In the genomic region with DNA sequence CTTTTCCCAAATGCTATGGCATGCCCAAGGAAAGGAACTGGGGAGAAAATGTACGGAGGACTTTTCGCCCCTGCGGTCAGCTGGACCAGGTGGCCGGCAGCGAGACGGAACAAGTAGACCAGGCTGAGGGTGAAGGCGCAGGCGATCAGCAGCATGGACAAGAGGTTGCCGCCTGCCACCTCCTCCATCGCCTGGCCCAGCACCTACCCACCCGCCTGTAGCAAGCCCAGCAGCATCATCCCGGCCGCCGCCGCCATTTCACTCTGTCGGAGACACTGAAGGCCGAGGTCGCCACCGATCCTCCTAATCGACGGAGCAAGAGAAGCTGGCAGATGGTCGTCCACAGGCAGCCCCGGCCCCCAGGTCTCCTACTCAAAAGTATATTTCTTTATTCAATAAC, we compare ENCODE assay signal across 20 cellular contexts.
DNase-seq lines count a peak whose midpoint lies in the region; ATAC-seq, FAIRE-seq and TF ChIP-seq lines count a peak whose summit lies in the region.
"Had no signal": no experiment of that assay in that cellular context is flagged by ENCODE, and none has a peak within 500 bp of the region (broad histone marks: within the 10 kb centered on the region; RNA-seq: fewer than 3 reads in every experiment).

No MANE protein-coding gene starts in this region.

- H3K4me3 Mint-ChIP-seq in chondrocyte (ENCODE audit: unreplicated experiment), result no peak overlapping the region
- H3K4me3 Mint-ChIP-seq: CD4-positive, alpha-beta memory T cell; HFFc6 had no signal

- H3K4me3 ChIP-seq in left ventricle myocardium inferior, result no peak overlapping the region
- H3K4me3 ChIP-seq in kidney (ENCODE audit: low read length in 2 of 2), result no peak overlapping the region
- H3K4me3 ChIP-seq: HAP-1 had no signal

- intact Hi-C loops in left cardiac atrium (cut with DNase I), result no loop called here
- intact Hi-C loops in left ventricle myocardium inferior (cut with micrococcal nuclease), result no loop called here
- intact Hi-C loops in kidney (cut with DNase I), result no loop called here
- intact Hi-C loops in posterior vena cava (cut with DNase I), result no loop called here

- no peak overlapping the region for H3K9ac ChIP-seq in kidney (ENCODE audit: low read length in 2 of 2)

- H3K27ac Mint-ChIP-seq in chondrocyte (ENCODE audit: unreplicated experiment), result no peak overlapping the region
- H3K27ac Mint-ChIP-seq: CD4-positive, alpha-beta memory T cell; HFFc6 had no signal

- no peaks in the 10 kb centered on the region for H3K36me3 ChIP-seq in left ventricle myocardium inferior
- H3K36me3 ChIP-seq in kidney (ENCODE audit: control insufficient read depth in 1 of 2, insufficient read depth in 2 of 2, low read length in 2 of 2), result no peaks in the 10 kb centered on the region
- H3K36me3 ChIP-seq: HAP-1 had no signal

- H3K27me3 Mint-ChIP-seq in chondrocyte (ENCODE audit: low read depth), result no peaks in the 10 kb centered on the region
- H3K27me3 Mint-ChIP-seq: CD4-positive, alpha-beta memory T cell had no signal

- H3K9me3 Mint-ChIP-seq in chondrocyte (ENCODE audit: low read depth), result peaks cover 12% of the 10 kb centered on the region

- H3K9me3 ChIP-seq in left ventricle myocardium inferior (replicated peaks), result peaks cover 25% of the 10 kb centered on the region
- H3K9me3 ChIP-seq in kidney (ENCODE audit: control insufficient read depth in 1 of 2, low read length in 2 of 2), result no peaks in the 10 kb centered on the region
- H3K9me3 ChIP-seq: HAP-1 had no signal

- no peaks in the 10 kb centered on the region for H3K4me1 ChIP-seq in left ventricle myocardium inferior
- no peaks in the 10 kb centered on the region for H3K4me1 ChIP-seq in kidney (ENCODE audit: control insufficient read depth in 1 of 2, insufficient read depth in 1 of 2, low read depth in 1 of 2, low read length in 2 of 2)
- H3K4me1 ChIP-seq: HAP-1 had no signal

- no peaks in the 10 kb centered on the region for H3K27me3 ChIP-seq in left ventricle myocardium inferior (ENCODE audit: low read depth)

- ATAC-seq in left cardiac atrium (no peak), HG03159 (IDR thresholded peaks at IDR 0.05; ENCODE audit: unreplicated experiment) (no peak), left lobe of liver (no peak)

- TF ChIP-seq CTCF in left ventricle myocardium inferior (IDR thresholded peaks at IDR 0.05; ENCODE audit: borderline replicate concordance) (no peak), chondrocyte (IDR thresholded peaks at IDR 0.05) (no peak), kidney (IDR thresholded peaks at IDR 0.05; ENCODE audit: borderline replicate concordance, extremely low read depth, insufficient read depth) (no peak)

- peak; percentile 17 for DNase-seq in left cardiac atrium
- no peak for DNase-seq in left ventricle myocardium inferior
- peak; percentile 89 for DNase-seq in chondrocyte (ENCODE audit: low spot score)
- peak; percentile 57 for DNase-seq in kidney
- DNase-seq in posterior vena cava (ENCODE audit: low spot score), result peak; percentile 76
- DNase-seq in left lobe of liver (ENCODE audit: low spot score), result no peak
- no peak for DNase-seq in SHP77 treated with DMSO at 0.1 percent for 48 hours (lab: John Stamatoyannopoulos, UW)
- DNase-seq: C1 segment of cervical spinal cord; Calu3; CD4-positive, alpha-beta memory T cell; COR-L47; DMS79 treated with DMSO at 0.1 percent for 48 hours; GF-D8; GOT3; HFFc6 had no signal

- no peak overlapping the region for H3K27ac ChIP-seq in left ventricle myocardium inferior (replicated peaks)
- H3K27ac ChIP-seq in kidney (ENCODE audit: low read depth in 2 of 2, low read length in 2 of 2), result no peak overlapping the region

- H3K36me3 Mint-ChIP-seq in chondrocyte (ENCODE audit: low read depth), result peaks cover 11% of the 10 kb centered on the region
- H3K36me3 Mint-ChIP-seq: CD4-positive, alpha-beta memory T cell had no signal

- H3K4me1 Mint-ChIP-seq in chondrocyte (ENCODE audit: low read depth), result no peaks in the 10 kb centered on the region
- H3K4me1 Mint-ChIP-seq: CD4-positive, alpha-beta memory T cell had no signal

- no peak for FAIRE-seq in kidney (lab: Jason Lieb, UNC)
- FAIRE-seq: GM12891, GM18507, H54 had no signal

Comparison
In these comparisons a context has a peak if more than half of its experiments do, and no peak if none do; other contexts are left out.
1. DNase-seq: peak in left cardiac atrium (single experiment), chondrocyte (single experiment), kidney (single experiment) and posterior vena cava (single experiment); none in left ventricle myocardium inferior (single experiment), left lobe of liver (single experiment) and SHP77 treated with DMSO at 0.1 percent for 48 hours (single experiment).